ENCODE assay signal across 1 cellular context in the genomic region with DNA sequence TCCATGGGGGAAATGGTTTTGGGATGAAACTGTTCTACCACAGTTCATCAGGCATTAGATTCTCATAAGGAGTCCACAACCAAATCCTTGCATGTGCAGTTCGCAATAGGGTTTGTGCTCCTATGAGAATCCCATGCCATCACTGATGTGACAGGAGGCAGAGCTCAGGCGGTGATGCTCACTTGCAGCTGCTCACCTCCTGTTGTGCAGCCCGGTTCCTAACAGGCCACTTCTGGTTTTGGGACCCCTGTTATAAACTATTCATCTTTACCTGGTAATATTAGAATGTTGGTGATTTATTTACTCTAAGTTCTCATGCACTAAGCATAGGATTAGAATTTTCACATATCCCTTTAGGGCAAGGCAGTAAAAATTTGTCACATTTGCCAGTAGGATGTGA.
TF ChIP-seq lines count a peak whose summit lies in the region.

No MANE protein-coding gene starts in this region.

TF ChIP-seq in HepG2, 621 proteins besides CTCF, POLR2A, EP300 and RAD21:
- TF ChIP-seq RBM22 (optimal IDR thresholded peaks at IDR 0.05; ENCODE audit: low read length), result peak; percentile 34
- no peak for TF ChIP-seq ZKSCAN1 (IDR thresholded peaks at IDR 0.05; ENCODE audit: low read length)
